In the genomic region with DNA sequence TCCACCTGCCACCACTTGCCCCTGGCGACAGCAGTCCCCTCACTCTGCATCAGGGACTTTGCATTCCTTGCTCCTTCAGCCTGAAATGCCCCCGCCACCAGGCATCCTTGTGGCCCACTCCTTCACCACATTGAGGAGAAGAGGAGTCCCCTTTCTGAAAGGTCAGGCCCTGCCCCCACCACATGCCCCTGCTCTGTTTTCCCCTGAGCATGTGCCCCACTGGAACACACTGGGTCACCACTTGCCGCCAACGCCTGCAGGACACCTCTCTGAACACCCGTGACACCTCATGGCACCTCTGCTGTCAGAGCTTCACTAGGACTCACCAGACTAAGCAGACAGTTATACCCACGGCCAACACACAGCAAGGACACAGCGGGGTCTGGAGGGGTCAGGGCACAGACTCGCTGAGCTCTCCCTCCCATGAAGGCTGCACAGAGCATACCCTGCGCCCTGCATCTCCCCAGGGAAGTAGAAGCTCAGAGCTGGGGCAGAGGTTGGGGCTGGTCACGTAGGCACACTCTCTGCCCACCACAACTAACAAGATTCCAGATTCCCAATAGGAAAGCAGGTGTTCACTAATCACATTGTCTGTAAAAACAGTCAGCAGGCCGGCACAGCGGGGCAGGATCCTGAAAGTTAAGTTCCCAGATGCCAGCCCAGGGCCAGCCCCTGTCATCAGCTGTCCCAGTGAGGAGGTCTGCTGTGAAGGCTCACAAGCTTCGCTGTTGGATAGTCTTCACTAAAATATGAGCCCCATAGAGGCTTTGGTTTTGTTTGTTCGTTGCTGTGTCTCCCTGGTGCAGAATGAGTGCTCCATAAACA, we compare ENCODE assay signal across 24 cellular contexts. TPM values are rescaled to one million over a fixed set of nuclear protein-coding genes. Genes with fewer than 3 reads are reported as not detected.
DNase-seq lines count a peak whose midpoint lies in the region; ATAC-seq and TF ChIP-seq lines count a peak whose summit lies in the region.
"Had no signal": no experiment of that assay in that cellular context is flagged by ENCODE, and none has a peak within 500 bp of the region (broad histone marks: within the 10 kb centered on the region; RNA-seq: fewer than 3 reads in every experiment).

No MANE protein-coding gene starts in this region.

- no peak for TF ChIP-seq CTCF in endodermal cell (conservative IDR thresholded peaks at IDR 0.05)

- ATAC-seq in left ventricle myocardium superior (peak; percentile 11), sciatic nerve (no peak)
- ATAC-seq: HCT116, PC-3 had no signal

- no peaks in the 10 kb centered on the region for H3K9me3 ChIP-seq in endodermal cell (ENCODE audit: control insufficient read depth, low read length)
- H3K9me3 ChIP-seq: BLaER1, SJSA1 had no signal

- peaks cover 23% of the 10 kb centered on the region for H3K27me3 Mint-ChIP-seq in endodermal cell (ENCODE audit: insufficient read depth)

- DNase-seq in left ventricle myocardium superior (no peak), cardiac septum (ENCODE audit: low spot score) (no peak), endodermal cell (peak; percentile 27), sciatic nerve (ENCODE audit: low spot score) (peak; percentile 33), medulla oblongata (ENCODE audit: extremely low spot score) (no peak), SK-N-DZ (ENCODE audit: low spot score) (no peak), amygdala (lab: John Stamatoyannopoulos, UW) (no peak)
- DNase-seq: CD4-positive, CD25-positive, alpha-beta regulatory T cell; DMS153; DND-41; MM.1S; NCI-H1417 treated with DMSO at 0.1 percent for 48 hours; NCI-H1930; NCI-H2107; NCI-H748 treated with DMSO at 0.1 percent for 48 hours; NK-92 treated with Interleukin-12 subunit alpha and Interleukin-12 subunit beta, amount 100 ng/mL, for 24 hours; PC-3 had no signal

- H3K27ac Mint-ChIP-seq in endodermal cell: no peak overlapping the region
- H3K27ac Mint-ChIP-seq: CD4-positive, CD25-positive, alpha-beta regulatory T cell; IgD-negative memory B cell had no signal

- H3K4me1 Mint-ChIP-seq in endodermal cell: no peaks in the 10 kb centered on the region
- H3K4me1 Mint-ChIP-seq: CD4-positive, CD25-positive, alpha-beta regulatory T cell; IgD-negative memory B cell had no signal

- H3K4me3 ChIP-seq in endodermal cell (ENCODE audit: low read length): no peak overlapping the region
- H3K4me3 ChIP-seq: BLaER1, SJSA1 had no signal

- no peaks in the 10 kb centered on the region for H3K36me3 Mint-ChIP-seq in endodermal cell (ENCODE audit: low read depth)
- H3K36me3 Mint-ChIP-seq: CD4-positive, CD25-positive, alpha-beta regulatory T cell had no signal

- intact Hi-C loops in left ventricle myocardium superior (cut with micrococcal nuclease): no loop called here
- intact Hi-C loops in cardiac septum (cut with DNase I): no loop called here
- intact Hi-C loops in sciatic nerve (cut with DNase I): no loop called here

- no peak overlapping the region for H3K27ac ChIP-seq in endodermal cell (ENCODE audit: low read depth, low read length)
- H3K27ac ChIP-seq: BLaER1, KMS-11, SJSA1 had no signal

- no peak overlapping the region for H3K4me3 Mint-ChIP-seq in endodermal cell
- H3K4me3 Mint-ChIP-seq: CD4-positive, CD25-positive, alpha-beta regulatory T cell; IgD-negative memory B cell had no signal

- no peaks in the 10 kb centered on the region for H3K4me1 ChIP-seq in endodermal cell (ENCODE audit: control insufficient read depth, insufficient read depth, low read length)
- H3K4me1 ChIP-seq: BLaER1, SJSA1 had no signal

- H3K27me3 ChIP-seq in endodermal cell (ENCODE audit: control insufficient read depth, insufficient read depth, low read length, poor library complexity, severe bottlenecking): peaks cover 5% of the 10 kb centered on the region
- H3K27me3 ChIP-seq: BLaER1 had no signal

- H3K9ac ChIP-seq in endodermal cell (ENCODE audit: extremely low read depth, low read length, poor library complexity, severe bottlenecking): no peak overlapping the region
- H3K9ac ChIP-seq: BLaER1, KMS-11 had no signal

- H3K36me3 ChIP-seq in endodermal cell (ENCODE audit: control insufficient read depth, insufficient read depth, low read length): no peaks in the 10 kb centered on the region
- H3K36me3 ChIP-seq: BLaER1, SJSA1 had no signal

- H3K9me3 Mint-ChIP-seq in endodermal cell: no peaks in the 10 kb centered on the region
- H3K9me3 Mint-ChIP-seq: CD4-positive, CD25-positive, alpha-beta regulatory T cell had no signal

- 88 to 100% methylated on average over 8 to 14 of the region's 14 CpGs for WGBS in endodermal cell (ENCODE audit: insufficient coverage in 1 of 2, insufficient read length in 1 of 2), 2 experiments

RNA-seq across cellular contexts. Expression of a gene that starts 5.8 kb away (rescaled TPM):
- total RNA-seq in left ventricle myocardium superior (0.17 TPM), cardiac septum (0.43 TPM), endodermal cell (not detected), sciatic nerve (not detected)
- polyA plus RNA-seq in endodermal cell (2013, experiment 1 of 2): not detected
- polyA plus RNA-seq in endodermal cell (2013, experiment 2 of 2): not detected
- not detected in 2 replicates for polyA plus RNA-seq in SK-N-DZ (2014; cell fraction: cytosol; rRNA removed)
- not detected in 2 replicates for polyA plus RNA-seq in SK-N-DZ (2014; cell fraction: nucleus; rRNA removed)
- total RNA-seq: CD4-positive, CD25-positive, alpha-beta regulatory T cell; PC-3; RPMI7951; SJSA1 had no signal
- polyA plus RNA-seq: AG04450; CD4-positive, CD25-positive, alpha-beta regulatory T cell had no signal

RNA-seq across cellular contexts. Expression of a gene that starts 45.9 kb away (rescaled TPM):
- total RNA-seq in left ventricle myocardium superior: 30.1 TPM
- total RNA-seq in cardiac septum: 26.1 TPM
- not detected for total RNA-seq in endodermal cell
- polyA plus RNA-seq in endodermal cell (2013, experiment 1 of 2): 9.8 TPM
- 7.0 TPM for polyA plus RNA-seq in endodermal cell (2013, experiment 2 of 2)
- total RNA-seq in sciatic nerve: 69.7 TPM
- 2.7 TPM in 1 of 2 replicates, not detected in the other for polyA plus RNA-seq in SK-N-DZ (2014; cell fraction: cytosol; rRNA removed)
- polyA plus RNA-seq in SK-N-DZ (2014; cell fraction: nucleus; rRNA removed): 0.53 TPM in 1 of 2 replicates, not detected in the other
- total RNA-seq: CD4-positive, CD25-positive, alpha-beta regulatory T cell; PC-3; RPMI7951; SJSA1 had no signal
- polyA plus RNA-seq: IgD-negative memory B cell had no signal

RNA-seq across cellular contexts. Expression of a gene that starts 46.3 kb away (rescaled TPM):
- 45.2 TPM for total RNA-seq in left ventricle myocardium superior
- 44.9 TPM for total RNA-seq in cardiac septum
- total RNA-seq in endodermal cell: under 1 TPM; 0.31 to 0.35 TPM
- polyA plus RNA-seq in endodermal cell (2013, experiment 1 of 2): 5.0 TPM
- polyA plus RNA-seq in endodermal cell (2013, experiment 2 of 2): 3.0 TPM
- total RNA-seq in sciatic nerve: 78.8 TPM
- polyA plus RNA-seq in SK-N-DZ (2014; cell fraction: cytosol; rRNA removed): 0.32 TPM in 1 of 2 replicates, not detected in the other
- polyA plus RNA-seq in SK-N-DZ (2014; cell fraction: nucleus; rRNA removed): not detected in 2 replicates
- total RNA-seq: CD4-positive, CD25-positive, alpha-beta regulatory T cell; PC-3; RPMI7951; SJSA1 had no signal

Comparison
In these comparisons a context has a peak if more than half of its experiments do, and no peak if none do; other contexts are left out.
1. DNase-seq: peak in endodermal cell (single experiment) and sciatic nerve (single experiment); none in left ventricle myocardium superior (single experiment), cardiac septum (single experiment), medulla oblongata (single experiment), SK-N-DZ (single experiment) and amygdala (0 of 56).
2. RNA of a gene that starts 45.9 kb away (total RNA-seq): 69.7 TPM in sciatic nerve (single experiment), 30.1 TPM in left ventricle myocardium superior (single experiment) and 26.1 TPM in cardiac septum (single experiment); not detected in endodermal cell; every median in the first group is over 10 times any median in the second.
3. RNA of a gene that starts 46.3 kb away (total RNA-seq): 78.8 TPM in sciatic nerve (single experiment), 45.2 TPM in left ventricle myocardium superior (single experiment) and 44.9 TPM in cardiac septum (single experiment); 0.31 to 0.35 TPM in endodermal cell; every median in the first group is over 10 times any median in the second.